Comparison of ENCODE assay signal across 15 cellular contexts in genomic region chr2:164657129-164657528, GRCh38. TPM values are rescaled to one million over a fixed set of nuclear protein-coding genes. Genes with fewer than 3 reads are reported as not detected.
DNase-seq lines count a peak whose midpoint lies in the region; ATAC-seq and TF ChIP-seq lines count a peak whose summit lies in the region.
"Had no signal": no experiment of that assay in that cellular context is flagged by ENCODE, and none has a peak within 500 bp of the region (broad histone marks: within the 10 kb centered on the region; RNA-seq: fewer than 3 reads in every experiment).

No MANE protein-coding gene starts in this region.

- TF ChIP-seq CTCF in astrocyte of the spinal cord (IDR thresholded peaks at IDR 0.05; ENCODE audit: low read depth, low read length) = no peak
- TF ChIP-seq CTCF in omental fat pad (IDR thresholded peaks at IDR 0.05) = no peak

- in situ Hi-C loops in astrocyte of the spinal cord (cut with HindIII; ENCODE audit: low sequenced_read_pairs) = no loop called here

- H3K36me3 Mint-ChIP-seq in activated T-cell treated with anti-CD3 and anti-CD28 coated beads, Interleukin-2, amount 50 U/mL, for 24 hours (ENCODE audit: low read depth) = no peaks in the 10 kb centered on the region

- no peaks in the 10 kb centered on the region for H3K4me1 Mint-ChIP-seq in activated T-cell treated with anti-CD3 and anti-CD28 coated beads, Interleukin-2, amount 50 U/mL, for 24 hours (ENCODE audit: low read depth)

- H3K4me3 Mint-ChIP-seq in activated T-cell treated with anti-CD3 and anti-CD28 coated beads, Interleukin-2, amount 50 U/mL, for 24 hours = no peak overlapping the region
- H3K4me3 Mint-ChIP-seq: T-helper 2 cell treated with Interferon-gamma antibody and Interleukin-4, amounts not matched to agents 5 μg/mL and 100 μg/mL, for 36 hours had no signal

- DNase-seq in AG08395 (ENCODE audit: low spot score) (peak; percentile 92), HS-5 (ENCODE audit: low read depth) (peak; percentile 62), astrocyte of the spinal cord (ENCODE audit: low read depth, low spot score) (peak; percentile 81), islet precursor cell (peak; percentile 53), omental fat pad (ENCODE audit: low spot score) (no peak), superior temporal gyrus (ENCODE audit: extremely low spot score) (no peak)
- DNase-seq in activated T-cell treated with anti-CD3 and anti-CD28 coated beads, Interleukin-2, amount 50 U/mL, for 24 hours = no peak
- DNase-seq in central memory CD4-positive, alpha-beta T cell = no peak
- DNase-seq: activated CD4-positive, alpha-beta T cell treated with anti-CD3 and anti-CD28 coated beads, Interleukin-2, amount 50 U/mL, for 4 hours; activated effector memory CD4-positive, alpha-beta T cell treated with anti-CD3 and anti-CD28 coated beads, Interleukin-2, amount 50 U/mL, for 16 hours; erythroblast; NCI-H1048; NCI-H2227 treated with DMSO at 0.1 percent for 48 hours; stimulated activated CD4-positive, alpha-beta T cell treated with anti-CD3 and anti-CD28 coated beads, Interleukin-2, amount 100 ng/mL, for 24 hours had no signal

- no peak for ATAC-seq in omental fat pad (ENCODE audit: low FRiP score)

- peaks cover 12% of the 10 kb centered on the region for H3K9me3 Mint-ChIP-seq in activated T-cell treated with anti-CD3 and anti-CD28 coated beads, Interleukin-2, amount 50 U/mL, for 24 hours
- H3K9me3 Mint-ChIP-seq: T-helper 2 cell treated with Interferon-gamma antibody and Interleukin-4, amounts not matched to agents 5 μg/mL and 100 μg/mL, for 36 hours had no signal

- no peaks in the 10 kb centered on the region for H3K27me3 Mint-ChIP-seq in activated T-cell treated with anti-CD3 and anti-CD28 coated beads, Interleukin-2, amount 50 U/mL, for 24 hours

- no peak overlapping the region for H3K4me3 ChIP-seq in astrocyte of the spinal cord (ENCODE audit: low read depth, low read length)

- H3K27ac Mint-ChIP-seq in activated T-cell treated with anti-CD3 and anti-CD28 coated beads, Interleukin-2, amount 50 U/mL, for 24 hours = no peak overlapping the region
- H3K27ac Mint-ChIP-seq: T-helper 2 cell treated with Interferon-gamma antibody and Interleukin-4, amounts not matched to agents 5 μg/mL and 100 μg/mL, for 36 hours had no signal

RNA-seq across cellular contexts. Expression of gene GRB14, which starts 35.8 kb away (rescaled TPM):
- total RNA-seq in omental fat pad = 1 to 10 TPM; 4.5 to 7.4 (median 5.3) TPM

Comparison
In these comparisons a context has a peak if more than half of its experiments do, and no peak if none do; other contexts are left out.
1. DNase-seq: peak in AG08395 (single experiment), HS-5 (single experiment), astrocyte of the spinal cord (single experiment) and islet precursor cell (single experiment); none in omental fat pad (single experiment), superior temporal gyrus (single experiment), activated T-cell treated with anti-CD3 and anti-CD28 coated beads, Interleukin-2, amount 50 U/mL, for 24 hours (single experiment) and central memory CD4-positive, alpha-beta T cell (single experiment).